Comparison of ENCODE assay signal across 36 cellular contexts in genomic region chr10:106864031-106864430, GRCh38.
"Had no signal": no experiment of that assay in that cellular context is flagged by ENCODE, and none has a peak within 500 bp of the region (broad histone marks: within the 10 kb centered on the region; RNA-seq: fewer than 3 reads in every experiment).

No MANE protein-coding gene starts in this region.

- H3K36me3 ChIP-seq: adrenal gland, esophagus muscularis mucosa, gastrocnemius medialis, heart left ventricle, WERI-Rb-1 had no signal

- H3K27me3 Mint-ChIP-seq: activated B cell treated with CpG ODN at 0.5 μM for 24 hours; activated CD8-positive, alpha-beta T cell treated with anti-CD3 and anti-CD28 coated beads for 36 hours; activated naive CD8-positive, alpha-beta T cell treated with anti-CD3 and anti-CD28 coated beads for 36 hours; activated naive CD8-positive, alpha-beta T cell treated with anti-CD3 and anti-CD28 coated beads, Interleukin-2, amount 50 U/mL, for 24 hours; effector memory CD8-positive, alpha-beta T cell had no signal

- H3K4me3 ChIP-seq: adrenal gland, body of pancreas, esophagus muscularis mucosa, gastrocnemius medialis, heart left ventricle had no signal

- ATAC-seq: activated CD4-positive, CD25-positive, alpha-beta regulatory T cell treated with anti-CD3 and anti-CD28 coated beads, Interleukin-2, amount 50 U/mL, for 24 hours; activated CD8-positive, alpha-beta T cell treated with anti-CD3 and anti-CD28 coated beads for 36 hours; activated naive CD8-positive, alpha-beta T cell treated with anti-CD3 and anti-CD28 coated beads, Interleukin-2, amount 50 U/mL, for 24 hours; body of pancreas; effector memory CD8-positive, alpha-beta T cell; foreskin keratinocyte; gastrocnemius medialis; heart left ventricle had no signal

- H3K9me3 ChIP-seq: adrenal gland, body of pancreas, gastrocnemius medialis, heart left ventricle had no signal

- H3K27ac Mint-ChIP-seq: activated B cell treated with CpG ODN at 0.5 μM for 24 hours; activated CD8-positive, alpha-beta T cell treated with anti-CD3 and anti-CD28 coated beads for 36 hours; activated naive CD4-positive, alpha-beta T cell treated with anti-CD3 and anti-CD28 coated beads for 36 hours; activated naive CD4-positive, alpha-beta T cell treated with anti-CD3 and anti-CD28 coated beads, Interleukin-2, amount 50 U/mL, for 24 hours; activated naive CD8-positive, alpha-beta T cell treated with anti-CD3 and anti-CD28 coated beads for 36 hours; activated naive CD8-positive, alpha-beta T cell treated with anti-CD3 and anti-CD28 coated beads, Interleukin-2, amount 50 U/mL, for 24 hours; activated T-helper 1 cell treated with anti-CD3 and anti-CD28 coated beads, Interleukin-12 subunit alpha, Interleukin-12 subunit beta, Interleukin-2, Interleukin-4 antibody, amounts not matched to agents 30 ng/mL and 10 ng/mL and 1 ng/mL, durations not matched to agents 14 hours and 24 hours and 36 hours; activated T-helper 2 cell treated with anti-CD3 and anti-CD28 coated beads, Interferon-gamma antibody, Interleukin-2, Interleukin-4, amounts not matched to agents 10 μg/mL and 5 μg/mL and 100 μg/mL, durations not matched to agents 14 hours and 24 hours and 36 hours; effector memory CD8-positive, alpha-beta T cell; T-helper 2 cell treated with Interferon-gamma antibody and Interleukin-4, amounts not matched to agents 5 μg/mL and 100 μg/mL, for 36 hours had no signal

- H3K4me1 Mint-ChIP-seq: activated B cell treated with CpG ODN at 0.5 μM for 24 hours; activated naive CD4-positive, alpha-beta T cell treated with anti-CD3 and anti-CD28 coated beads, Interleukin-2, amount 50 U/mL, for 24 hours; activated naive CD8-positive, alpha-beta T cell treated with anti-CD3 and anti-CD28 coated beads for 36 hours; activated naive CD8-positive, alpha-beta T cell treated with anti-CD3 and anti-CD28 coated beads, Interleukin-2, amount 50 U/mL, for 24 hours had no signal

- H3K27me3 ChIP-seq: adrenal gland, body of pancreas, esophagus muscularis mucosa, foreskin keratinocyte, gastrocnemius medialis, heart left ventricle had no signal

- FAIRE-seq: colon had no signal

- H3K4me3 Mint-ChIP-seq: activated B cell treated with CpG ODN at 0.5 μM for 24 hours; activated CD8-positive, alpha-beta T cell treated with anti-CD3 and anti-CD28 coated beads for 36 hours; activated naive CD4-positive, alpha-beta T cell treated with anti-CD3 and anti-CD28 coated beads for 36 hours; activated naive CD4-positive, alpha-beta T cell treated with anti-CD3 and anti-CD28 coated beads, Interleukin-2, amount 50 U/mL, for 24 hours; activated naive CD8-positive, alpha-beta T cell treated with anti-CD3 and anti-CD28 coated beads for 36 hours; activated naive CD8-positive, alpha-beta T cell treated with anti-CD3 and anti-CD28 coated beads, Interleukin-2, amount 50 U/mL, for 24 hours; activated T-helper 1 cell treated with anti-CD3 and anti-CD28 coated beads, Interleukin-12 subunit alpha, Interleukin-12 subunit beta, Interleukin-2, Interleukin-4 antibody, amounts not matched to agents 30 ng/mL and 10 ng/mL and 1 ng/mL, durations not matched to agents 14 hours and 24 hours and 36 hours; effector memory CD8-positive, alpha-beta T cell; T-helper 2 cell treated with Interferon-gamma antibody and Interleukin-4, amounts not matched to agents 5 μg/mL and 100 μg/mL, for 36 hours had no signal

- H3K9me3 Mint-ChIP-seq: activated naive CD8-positive, alpha-beta T cell treated with anti-CD3 and anti-CD28 coated beads for 36 hours had no signal

- H3K4me1 ChIP-seq: adrenal gland, body of pancreas, esophagus muscularis mucosa, foreskin keratinocyte, gastrocnemius medialis, heart left ventricle had no signal

- H3K36me3 Mint-ChIP-seq: activated naive CD4-positive, alpha-beta T cell treated with anti-CD3 and anti-CD28 coated beads, Interleukin-2, amount 50 U/mL, for 24 hours; activated naive CD8-positive, alpha-beta T cell treated with anti-CD3 and anti-CD28 coated beads for 36 hours had no signal

- H3K27ac ChIP-seq: adrenal gland, body of pancreas, esophagus muscularis mucosa, foreskin keratinocyte, gastrocnemius medialis, heart left ventricle, WERI-Rb-1 had no signal

- DNase-seq: activated B cell treated with CpG ODN at 0.5 μM for 24 hours; activated CD4-positive, alpha-beta T cell treated with anti-CD3 and anti-CD28 coated beads for 48 hours; activated CD4-positive, alpha-beta T cell treated with anti-CD3 and anti-CD28 coated beads, Interleukin-2, amount 50 U/mL, for 1 hour; activated CD4-positive, alpha-beta T cell treated with anti-CD3 and anti-CD28 coated beads, Interleukin-2, amount 50 U/mL, for 48 hours; activated CD8-positive, alpha-beta memory T cell treated with anti-CD3 and anti-CD28 coated beads for 24 hours; activated CD8-positive, alpha-beta memory T cell treated with anti-CD3 and anti-CD28 coated beads, Interleukin-2, amount 50 U/mL, for 4 hours; activated CD8-positive, alpha-beta T cell treated with anti-CD3 and anti-CD28 coated beads for 36 hours; activated effector memory CD4-positive, alpha-beta T cell treated with anti-CD3 and anti-CD28 coated beads, Interleukin-2, amount 50 U/mL, for 16 hours; activated naive CD4-positive, alpha-beta T cell treated with anti-CD3 and anti-CD28 coated beads for 36 hours; activated naive CD8-positive, alpha-beta T cell treated with anti-CD3 and anti-CD28 coated beads for 36 hours; activated naive CD8-positive, alpha-beta T cell treated with anti-CD3 and anti-CD28 coated beads, Interleukin-2, amount 50 U/mL, for 24 hours; activated T-cell treated with anti-CD3 and anti-CD28 coated beads, Interleukin-2, amount 50 U/mL, for 1 hour; activated T-cell treated with anti-CD3 and anti-CD28 coated beads, Interleukin-2, amount 50 U/mL, for 48 hours; adrenal gland; amygdala; aorta; body of pancreas; caudate nucleus; cortex of kidney; dermis blood vessel endothelial cell; effector CD4-positive, alpha-beta T cell; effector memory CD8-positive, alpha-beta T cell; erythroblast; foreskin keratinocyte; gastrocnemius medialis; glutamatergic neuron; heart left ventricle; T1000 had no signal
